In the genomic region with DNA sequence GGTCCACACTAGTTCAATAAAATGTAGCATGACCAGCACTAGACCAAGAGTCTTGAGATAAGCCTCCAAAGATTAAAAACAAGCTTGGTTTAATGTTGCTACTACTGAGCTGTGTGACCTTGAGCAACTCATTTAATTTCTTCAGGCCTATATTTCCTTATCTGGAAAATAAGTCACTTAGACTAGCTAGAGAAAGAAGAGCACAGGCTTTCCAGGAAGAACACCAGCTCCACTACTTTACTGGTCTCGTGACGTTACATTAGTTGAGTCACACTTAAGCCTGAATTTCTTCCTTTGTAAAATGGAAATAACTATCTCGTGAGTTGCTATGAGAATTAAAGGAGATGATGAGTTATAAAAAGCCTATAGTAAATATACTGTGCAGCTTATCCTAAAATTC, we compare ENCODE assay signal across 13 cellular contexts. TPM values are rescaled to one million over a fixed set of nuclear protein-coding genes. Genes with fewer than 3 reads are reported as not detected.
DNase-seq lines count a peak whose midpoint lies in the region; ATAC-seq and TF ChIP-seq lines count a peak whose summit lies in the region.
"Had no signal": no experiment of that assay in that cellular context is flagged by ENCODE, and none has a peak within 500 bp of the region (broad histone marks: within the 10 kb centered on the region; RNA-seq: fewer than 3 reads in every experiment).

No MANE protein-coding gene starts in this region.

- H3K4me1 Mint-ChIP-seq in activated T-helper 1 cell treated with anti-CD3 and anti-CD28 coated beads, Interleukin-12 subunit alpha, Interleukin-12 subunit beta, Interleukin-2, Interleukin-4 antibody, amounts not matched to agents 30 ng/mL and 10 ng/mL and 1 ng/mL, durations not matched to agents 14 hours and 24 hours and 36 hours (ENCODE audit: low read depth), result peaks cover 43% of the 10 kb centered on the region

- peak overlapping the region in 1 of 4 donors; percentile 18 for H3K27ac ChIP-seq in esophagus muscularis mucosa (replicated peaks in 1 of 4)

- TF ChIP-seq CTCF in fibroblast of villous mesenchyme (IDR thresholded peaks at IDR 0.05; ENCODE audit: insufficient read depth, low read depth, low read length) (no peak), retinal pigment epithelial cell (conservative IDR thresholded peaks at IDR 0.05; ENCODE audit: low read depth, low read length) (no peak), esophagus muscularis mucosa (IDR thresholded peaks at IDR 0.05) (no peak)

- 70% methylated on average over 3 of the region's 3 CpGs for WGBS in esophagus muscularis mucosa

- peaks cover 49% of the 10 kb centered on the region for H3K36me3 Mint-ChIP-seq in activated T-helper 1 cell treated with anti-CD3 and anti-CD28 coated beads, Interleukin-12 subunit alpha, Interleukin-12 subunit beta, Interleukin-2, Interleukin-4 antibody, amounts not matched to agents 30 ng/mL and 10 ng/mL and 1 ng/mL, durations not matched to agents 14 hours and 24 hours and 36 hours (ENCODE audit: low read depth)

- TF ChIP-seq EP300 in esophagus muscularis mucosa (IDR thresholded peaks at IDR 0.05), result no peak

- ATAC-seq in GM18519 (IDR thresholded peaks at IDR 0.05; ENCODE audit: low FRiP score, unreplicated experiment) (no peak), HG02938 (IDR thresholded peaks at IDR 0.05; ENCODE audit: unreplicated experiment) (no peak)

- DNase-seq in ELR (ENCODE audit: low read depth) (peak; percentile 79), fibroblast of villous mesenchyme (ENCODE audit: low read depth) (peak; percentile 87), retinal pigment epithelial cell (ENCODE audit: low read depth) (peak; percentile 79), esophagus muscularis mucosa (ENCODE audit: extremely low spot score) (no peak), D341Med (ENCODE audit: low spot score) (no peak)
- no peak for DNase-seq in activated T-helper 1 cell treated with anti-CD3 and anti-CD28 coated beads, Interleukin-12 subunit alpha, Interleukin-12 subunit beta, Interleukin-2, Interleukin-4 antibody, amounts not matched to agents 30 ng/mL and 10 ng/mL and 1 ng/mL, durations not matched to agents 14 hours and 24 hours and 36 hours (ENCODE audit: low spot score)
- DNase-seq: activated CD4-positive, alpha-beta T cell treated with anti-CD3 and anti-CD28 coated beads for 48 hours; activated naive CD4-positive, alpha-beta T cell treated with Interleukin-2 at 50 U/mL for 16 hours; stimulated activated CD4-positive, alpha-beta T cell treated with anti-CD3 and anti-CD28 coated beads, Interleukin-2, amount 100 ng/mL, for 48 hours; SW 1271 had no signal

- peak overlapping the region; percentile 41 for H3K27ac Mint-ChIP-seq in activated T-helper 1 cell treated with anti-CD3 and anti-CD28 coated beads, Interleukin-12 subunit alpha, Interleukin-12 subunit beta, Interleukin-2, Interleukin-4 antibody, amounts not matched to agents 30 ng/mL and 10 ng/mL and 1 ng/mL, durations not matched to agents 14 hours and 24 hours and 36 hours

- TF ChIP-seq POLR2A in esophagus muscularis mucosa (IDR thresholded peaks at IDR 0.05; ENCODE audit: low read depth), result no peak

- no peak overlapping the region for H3K4me3 Mint-ChIP-seq in activated T-helper 1 cell treated with anti-CD3 and anti-CD28 coated beads, Interleukin-12 subunit alpha, Interleukin-12 subunit beta, Interleukin-2, Interleukin-4 antibody, amounts not matched to agents 30 ng/mL and 10 ng/mL and 1 ng/mL, durations not matched to agents 14 hours and 24 hours and 36 hours

- peaks cover 25 to 58% (median 39%) of the 10 kb centered on the region in 4 donors for H3K36me3 ChIP-seq in esophagus muscularis mucosa

- H3K27me3 Mint-ChIP-seq in activated T-helper 1 cell treated with anti-CD3 and anti-CD28 coated beads, Interleukin-12 subunit alpha, Interleukin-12 subunit beta, Interleukin-2, Interleukin-4 antibody, amounts not matched to agents 30 ng/mL and 10 ng/mL and 1 ng/mL, durations not matched to agents 14 hours and 24 hours and 36 hours (ENCODE audit: insufficient read depth), result no peaks in the 10 kb centered on the region

- intact Hi-C loops in activated T-helper 1 cell treated with anti-CD3 and anti-CD28 coated beads, Interleukin-12 subunit alpha, Interleukin-12 subunit beta, Interleukin-2, Interleukin-4 antibody, amounts not matched to agents 30 ng/mL and 10 ng/mL and 1 ng/mL, durations not matched to agents 14 hours and 24 hours and 36 hours (cut with micrococcal nuclease), result no loop called here
- intact Hi-C loops in esophagus muscularis mucosa (cut with DNase I), result no loop called here

- no peak overlapping the region for H3K4me3 ChIP-seq in fibroblast of villous mesenchyme (ENCODE audit: low read depth, low read length)
- H3K4me3 ChIP-seq in retinal pigment epithelial cell (ENCODE audit: low read length), result no peak overlapping the region
- H3K4me3 ChIP-seq in esophagus muscularis mucosa, result no peak overlapping the region
- H3K4me3 ChIP-seq: lung had no signal

- H3K27me3 ChIP-seq in esophagus muscularis mucosa, result no peaks in the 10 kb centered on the region

- H3K9me3 ChIP-seq in esophagus muscularis mucosa, result no peaks in the 10 kb centered on the region

- H3K9me3 Mint-ChIP-seq in activated T-helper 1 cell treated with anti-CD3 and anti-CD28 coated beads, Interleukin-12 subunit alpha, Interleukin-12 subunit beta, Interleukin-2, Interleukin-4 antibody, amounts not matched to agents 30 ng/mL and 10 ng/mL and 1 ng/mL, durations not matched to agents 14 hours and 24 hours and 36 hours, result no peaks in the 10 kb centered on the region

- H3K4me1 ChIP-seq in esophagus muscularis mucosa, result peaks cover 40 to 58% (median 52%) of the 10 kb centered on the region in 4 donors

RNA-seq across cellular contexts. Expression of a gene that starts 5.4 kb away (rescaled TPM):
- total RNA-seq in activated T-helper 1 cell treated with anti-CD3 and anti-CD28 coated beads, Interleukin-12 subunit alpha, Interleukin-12 subunit beta, Interleukin-2, Interleukin-4 antibody, amounts not matched to agents 30 ng/mL and 10 ng/mL and 1 ng/mL, durations not matched to agents 14 hours and 24 hours and 36 hours, result 65.8 and 70.4 TPM in 2 replicates
- total RNA-seq in fibroblast of villous mesenchyme (53.1 and 89.8 TPM in 2 replicates), esophagus muscularis mucosa (10 to 100 TPM; 35.0 to 62.3 (median 45.8) TPM)

Comparison
In these comparisons a context has a peak if more than half of its experiments do, and no peak if none do; other contexts are left out.
1. DNase-seq: peak in ELR (single experiment), fibroblast of villous mesenchyme (single experiment) and retinal pigment epithelial cell (single experiment); none in activated T-helper 1 cell treated with anti-CD3 and anti-CD28 coated beads, Interleukin-12 subunit alpha, Interleukin-12 subunit beta, Interleukin-2, Interleukin-4 antibody, amounts not matched to agents 30 ng/mL and 10 ng/mL and 1 ng/mL, durations not matched to agents 14 hours and 24 hours and 36 hours (single experiment), esophagus muscularis mucosa (single experiment) and D341Med (single experiment).